1 cellular context compared by ENCODE assay signal in the genomic region with DNA sequence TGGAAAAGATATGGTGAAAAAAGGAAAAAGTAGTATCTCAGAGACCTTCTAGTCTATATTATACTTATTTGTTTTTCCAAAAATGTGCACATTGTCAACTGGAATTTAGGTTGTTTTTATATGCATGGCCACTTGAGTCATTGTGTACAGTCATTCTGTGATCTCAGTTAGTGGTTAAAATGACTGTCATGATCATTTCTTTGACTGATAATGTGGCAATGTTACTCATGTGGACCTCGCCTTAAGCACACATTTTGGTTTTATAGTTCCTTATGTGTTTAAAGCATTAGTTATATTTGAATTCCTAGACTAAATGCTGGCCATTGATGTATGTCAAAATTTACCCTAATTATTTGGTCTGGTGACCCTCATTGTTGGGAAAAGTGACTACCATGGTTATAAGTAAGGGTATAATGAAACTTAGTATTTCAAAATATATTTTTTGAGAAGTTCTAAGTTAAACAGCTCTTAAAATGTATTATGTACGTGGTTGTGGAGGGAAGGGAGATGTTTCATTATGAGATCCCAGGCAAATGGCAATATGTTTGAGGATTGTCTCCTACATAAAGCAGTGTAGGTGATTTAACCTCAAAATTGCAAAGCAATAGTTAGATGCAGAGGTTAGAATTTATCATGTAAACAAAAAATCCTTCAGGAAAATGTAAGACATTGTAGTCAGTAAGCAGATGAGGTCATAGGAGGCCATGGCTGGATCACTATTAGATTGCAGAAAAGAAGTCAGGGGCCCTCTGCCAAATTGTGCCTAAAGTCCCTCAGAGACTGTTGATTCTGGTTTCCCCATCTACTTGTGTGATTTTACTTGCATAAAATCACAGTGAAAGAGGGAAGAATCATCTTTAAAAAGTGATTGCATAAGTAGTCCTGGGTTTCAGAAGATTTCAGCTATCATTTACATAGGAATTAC.
TF ChIP-seq lines count a peak whose summit lies in the region.

No MANE protein-coding gene starts in this region.

TF ChIP-seq in HepG2, 621 proteins besides CTCF, POLR2A, EP300 and RAD21:
- TF ChIP-seq KDM3A (CRISPR knock-in tag; IDR thresholded peaks at IDR 0.05; ENCODE audit: low read depth) (no peak), HOXA5 (CRISPR knock-in tag; IDR thresholded peaks at IDR 0.05) (no peak), ATF1 (CRISPR knock-in tag; IDR thresholded peaks at IDR 0.05) (no peak), SNRNP70 (IDR thresholded peaks at IDR 0.05; ENCODE audit: low read depth, low read length) (no peak)
- TF ChIP-seq, protein P1, sequence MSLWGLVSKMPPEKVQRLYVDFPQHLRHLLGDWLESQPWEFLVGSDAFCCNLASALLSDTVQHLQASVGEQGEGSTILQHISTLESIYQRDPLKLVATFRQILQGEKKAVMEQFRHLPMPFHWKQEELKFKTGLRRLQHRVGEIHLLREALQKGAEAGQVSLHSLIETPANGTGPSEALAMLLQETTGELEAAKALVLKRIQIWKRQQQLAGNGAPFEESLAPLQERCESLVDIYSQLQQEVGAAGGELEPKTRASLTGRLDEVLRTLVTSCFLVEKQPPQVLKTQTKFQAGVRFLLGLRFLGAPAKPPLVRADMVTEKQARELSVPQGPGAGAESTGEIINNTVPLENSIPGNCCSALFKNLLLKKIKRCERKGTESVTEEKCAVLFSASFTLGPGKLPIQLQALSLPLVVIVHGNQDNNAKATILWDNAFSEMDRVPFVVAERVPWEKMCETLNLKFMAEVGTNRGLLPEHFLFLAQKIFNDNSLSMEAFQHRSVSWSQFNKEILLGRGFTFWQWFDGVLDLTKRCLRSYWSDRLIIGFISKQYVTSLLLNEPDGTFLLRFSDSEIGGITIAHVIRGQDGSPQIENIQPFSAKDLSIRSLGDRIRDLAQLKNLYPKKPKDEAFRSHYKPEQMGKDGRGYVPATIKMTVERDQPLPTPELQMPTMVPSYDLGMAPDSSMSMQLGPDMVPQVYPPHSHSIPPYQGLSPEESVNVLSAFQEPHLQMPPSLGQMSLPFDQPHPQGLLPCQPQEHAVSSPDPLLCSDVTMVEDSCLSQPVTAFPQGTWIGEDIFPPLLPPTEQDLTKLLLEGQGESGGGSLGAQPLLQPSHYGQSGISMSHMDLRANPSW (CRISPR knock-in tag; IDR thresholded peaks at IDR 0.05; ENCODE audit: borderline replicate concordance) = no peak
